In genomic region chr9:81125446-81126092, GRCh38 we compare ENCODE assay signal across 19 cellular contexts.
DNase-seq lines count a peak whose midpoint lies in the region; FAIRE-seq and TF ChIP-seq lines count a peak whose summit lies in the region.
"Had no signal": no experiment of that assay in that cellular context is flagged by ENCODE, and none has a peak within 500 bp of the region (broad histone marks: within the 10 kb centered on the region; RNA-seq: fewer than 3 reads in every experiment).

No MANE protein-coding gene starts in this region.

- no peak overlapping the region for H3K27ac Mint-ChIP-seq in MCF 10A (ENCODE audit: low read depth, unreplicated experiment)
- H3K27ac Mint-ChIP-seq: activated T-cell treated with anti-CD3 and anti-CD28 coated beads, Interleukin-2, amount 50 U/mL, for 72 hours; nephron had no signal

- H3K79me2 ChIP-seq in smooth muscle cell (ENCODE audit: low read depth): no peaks in the 10 kb centered on the region

- no peaks in the 10 kb centered on the region for H3K36me3 Mint-ChIP-seq in MCF 10A (ENCODE audit: insufficient read depth, unreplicated experiment)

- FAIRE-seq in RCC 7860 (lab: Jason Lieb, UNC): peak; percentile 48
- FAIRE-seq: colon, G401.6 had no signal

- no peaks in the 10 kb centered on the region for H3K27me3 Mint-ChIP-seq in MCF 10A (ENCODE audit: insufficient read depth, unreplicated experiment)

- no peak overlapping the region for H2AFZ ChIP-seq in smooth muscle cell (ENCODE audit: low read depth)

- no peak for TF ChIP-seq CTCF in MCF 10A (IDR thresholded peaks at IDR 0.05; ENCODE audit: unreplicated experiment)
- TF ChIP-seq CTCF in breast epithelium (IDR thresholded peaks at IDR 0.05): no peak
- TF ChIP-seq CTCF in fibroblast of mammary gland (conservative IDR thresholded peaks at IDR 0.05; ENCODE audit: control insufficient read depth, insufficient read depth, low read depth, low read length): no peak
- no peak for TF ChIP-seq CTCF in smooth muscle cell (IDR thresholded peaks at IDR 0.05; ENCODE audit: borderline replicate concordance, insufficient read depth, poor library complexity, severe bottlenecking)
- no peak for TF ChIP-seq CTCF in GM13976 (IDR thresholded peaks at IDR 0.05; ENCODE audit: borderline replicate concordance, control extremely low read depth, extremely low read depth, insufficient read depth, missing control alignments)

- no peak overlapping the region for H3K9ac ChIP-seq in smooth muscle cell (ENCODE audit: low read depth)
- H3K9ac ChIP-seq: SK-N-SH had no signal

- H3K4me1 ChIP-seq in breast epithelium (no peaks in the 10 kb centered on the region), smooth muscle cell (ENCODE audit: low read depth) (peaks cover 10% of the 10 kb centered on the region)
- H3K4me1 ChIP-seq: right atrium auricular region had no signal

- H3K9me3 Mint-ChIP-seq in MCF 10A (ENCODE audit: unreplicated experiment): no peaks in the 10 kb centered on the region
- H3K9me3 Mint-ChIP-seq: nephron had no signal

- in situ Hi-C loops in GM13976 (cut with MboI; ENCODE audit: low sequenced_read_pairs, unreplicated experiment): no loop called here

- CTCF ChIA-PET in MCF 10A (lab: Yijun Ruan, JAX): interaction anchor here (0.6 kb wide), 1 partner anchor 9 kb away, joined by 3 read pairs; no protein-coding TSS in a partner anchor

- H3K27me3 ChIP-seq in breast epithelium: no peaks in the 10 kb centered on the region
- no peaks in the 10 kb centered on the region for H3K27me3 ChIP-seq in smooth muscle cell (ENCODE audit: low read depth)
- H3K27me3 ChIP-seq: right atrium auricular region had no signal

- no peaks in the 10 kb centered on the region for H3K36me3 ChIP-seq in breast epithelium
- H3K36me3 ChIP-seq in smooth muscle cell (ENCODE audit: low read depth): no peaks in the 10 kb centered on the region
- H3K36me3 ChIP-seq: right atrium auricular region had no signal

- no peaks in the 10 kb centered on the region for H3K9me3 ChIP-seq in breast epithelium
- H3K9me3 ChIP-seq in smooth muscle cell (replicated peaks; ENCODE audit: low read depth): no peaks in the 10 kb centered on the region
- H3K9me3 ChIP-seq: right atrium auricular region, SK-N-SH had no signal

- H3K4me3 Mint-ChIP-seq in MCF 10A (ENCODE audit: unreplicated experiment): no peak overlapping the region
- H3K4me3 Mint-ChIP-seq: activated T-cell treated with anti-CD3 and anti-CD28 coated beads, Interleukin-2, amount 50 U/mL, for 72 hours; nephron had no signal

- WGBS in smooth muscle cell (ENCODE audit: low lambda C conversion rate): 49% methylated on average over 3 of the region's 3 CpGs

- intact Hi-C loops in MCF 10A (cut with micrococcal nuclease) (no loop called here), breast epithelium (cut with DNase I; ENCODE audit: low total_unique reads) (no loop called here)

- no peak for TF ChIP-seq POLR2A in breast epithelium (IDR thresholded peaks at IDR 0.05)

- H3F3A ChIP-seq in smooth muscle cell (ENCODE audit: low read depth): no peaks in the 10 kb centered on the region

- H3K27ac ChIP-seq in breast epithelium (no peak overlapping the region), smooth muscle cell (ENCODE audit: low read depth) (peak overlapping the region; percentile 21)
- H3K27ac ChIP-seq: right atrium auricular region had no signal

- H3K4me3 ChIP-seq in breast epithelium: no peak overlapping the region
- no peak overlapping the region for H3K4me3 ChIP-seq in fibroblast of mammary gland (ENCODE audit: control insufficient read depth, low read depth, low read length)
- no peak overlapping the region for H3K4me3 ChIP-seq in smooth muscle cell
- H3K4me3 ChIP-seq: lung, right atrium auricular region had no signal

- POLR2A ChIA-PET in MCF 10A (lab: Yijun Ruan, JAX): interaction anchor here (0.6 kb wide), 1 partner anchor 8 kb away, joined by 3 read pairs; no protein-coding TSS in a partner anchor

- H3K4me1 Mint-ChIP-seq in MCF 10A (ENCODE audit: insufficient read depth, unreplicated experiment): peaks cover 11% of the 10 kb centered on the region

- H3K4me2 ChIP-seq in smooth muscle cell: no peak overlapping the region
- H3K4me2 ChIP-seq: SK-N-SH had no signal

- no TSS peak for BruUV-seq in MCF 10A (replicated peaks; lab: Mats Ljungman, UMichigan)

- H4K20me1 ChIP-seq in smooth muscle cell (ENCODE audit: low read depth): no peaks in the 10 kb centered on the region

- DNase-seq in MCF 10A (ENCODE audit: unreplicated experiment) (peak; percentile 27), breast epithelium (ENCODE audit: low spot score in 2 of 2) (no peak), RCC 7860 (ENCODE audit: low spot score) (peak; percentile 62), fibroblast of mammary gland (ENCODE audit: low read depth) (peak; percentile 66), smooth muscle cell (lab: John Stamatoyannopoulos, UW; ENCODE audit: unreplicated experiment) (no peak), COR-L47 (lab: John Stamatoyannopoulos, UW) (no peak), GM13976 (ENCODE audit: low spot score) (no peak), GOT3 (lab: John Stamatoyannopoulos, UW) (no peak)
- DNase-seq: ACHN; activated CD4-positive, alpha-beta T cell treated with anti-CD3 and anti-CD28 coated beads, Interleukin-2, amount 50 U/mL, for 48 hours; activated T-cell treated with anti-CD3 and anti-CD28 coated beads, Interleukin-2, amount 50 U/mL, for 72 hours; NCI-H1105; NCI-H446; SK-N-SH had no signal

Comparison
In these comparisons a context has a peak if more than half of its experiments do, and no peak if none do; other contexts are left out.
1. DNase-seq: peak in MCF 10A (single experiment), RCC 7860 (single experiment) and fibroblast of mammary gland (single experiment); none in breast epithelium (0 of 2), smooth muscle cell (single experiment), COR-L47 (single experiment), GM13976 (single experiment) and GOT3 (single experiment).